ENCODE assay signal across 25 cellular contexts in the genomic region with DNA sequence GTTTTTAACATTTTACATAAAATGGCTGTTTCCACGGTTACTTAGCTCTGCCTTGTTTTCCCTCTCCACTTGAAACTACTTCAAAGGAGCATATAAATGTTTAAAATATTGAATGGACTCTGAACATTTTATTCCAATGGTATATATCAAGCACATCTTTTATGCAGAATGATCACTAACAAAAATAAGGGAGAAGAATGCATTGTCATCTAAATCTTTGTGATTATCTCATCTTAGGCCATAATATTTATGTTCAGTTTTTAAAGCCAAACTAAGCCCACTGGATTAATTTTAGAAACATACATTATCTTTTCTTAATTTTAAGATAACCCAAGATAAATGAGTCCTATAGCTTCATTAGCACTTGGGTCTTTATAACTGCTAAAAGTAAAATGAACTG. TPM values are rescaled to one million over a fixed set of nuclear protein-coding genes. Genes with fewer than 3 reads are reported as not detected.
DNase-seq lines count a peak whose midpoint lies in the region; ATAC-seq, FAIRE-seq and TF ChIP-seq lines count a peak whose summit lies in the region.
"Had no signal": no experiment of that assay in that cellular context is flagged by ENCODE, and none has a peak within 500 bp of the region (broad histone marks: within the 10 kb centered on the region; RNA-seq: fewer than 3 reads in every experiment).

No MANE protein-coding gene starts in this region.

- H3K4me3 Mint-ChIP-seq in activated CD8-positive, alpha-beta memory T cell treated with anti-CD3 and anti-CD28 coated beads, Interleukin-2, amount 10 ng/mL, durations not matched to agents 7 days and 5 days, result peak overlapping the region; percentile 79
- H3K4me3 Mint-ChIP-seq in progenitor cell of endocrine pancreas (ENCODE audit: low read depth) (peak overlapping the region; percentile 78), T-cell (peak overlapping the region in 1 of 3 donors; percentile 82)

- FAIRE-seq in endothelial cell of umbilical vein (lab: Jason Lieb, UNC), result no peak
- FAIRE-seq: GM12878 had no signal

- BruUV-seq in endothelial cell of umbilical vein (replicated peaks; lab: Mats Ljungman, UMichigan), result no TSS peak
- BruUV-seq in A673 (replicated peaks; lab: Mats Ljungman, UMichigan), result no TSS peak

- H3K4me2 ChIP-seq in endothelial cell of umbilical vein (ENCODE audit: insufficient read depth, low read length), result peak overlapping the region; percentile 98

- H3K4me3 ChIP-seq in MG63 (peak overlapping the region; percentile 59), endothelial cell of umbilical vein (replicated peaks in 1 of 3; ENCODE audit: insufficient read depth in 1 of 3, low read depth in 1 of 3, low read length in 3 of 3) (no peak overlapping the region), A673 (ENCODE audit: low read depth, low read length, poor library complexity, severe bottlenecking) (no peak overlapping the region)

- H3K27ac Mint-ChIP-seq in activated CD8-positive, alpha-beta memory T cell treated with anti-CD3 and anti-CD28 coated beads, Interleukin-2, amount 10 ng/mL, durations not matched to agents 7 days and 5 days, result no peak overlapping the region
- H3K27ac Mint-ChIP-seq in progenitor cell of endocrine pancreas (no peak overlapping the region), T-cell (peak overlapping the region in 1 of 2 donors; percentile 96)

- no peaks in the 10 kb centered on the region for H3K79me2 ChIP-seq in endothelial cell of umbilical vein (ENCODE audit: control insufficient read depth, insufficient read depth, low read length)

- no peak for TF ChIP-seq POLR2A in endothelial cell of umbilical vein (IDR thresholded peaks at IDR 0.05; ENCODE audit: low read depth, low read length)

- H3K27ac ChIP-seq in endothelial cell of umbilical vein (ENCODE audit: insufficient read depth, low read depth, low read length), result no peak overlapping the region
- no peak overlapping the region for H3K27ac ChIP-seq in A673 (ENCODE audit: low read depth, low read length, poor library complexity, severe bottlenecking)
- H3K27ac ChIP-seq: foreskin keratinocyte, HL-60 had no signal

- H3K27me3 ChIP-seq in MG63, result peaks cover 2% of the 10 kb centered on the region; the same call in 1 of the 2 replicates
- peaks cover 0 to 2% of the 10 kb centered on the region in 2 experiments for H3K27me3 ChIP-seq in endothelial cell of umbilical vein (ENCODE audit: control insufficient read depth in 2 of 2, insufficient read depth in 2 of 2, low read length in 2 of 2)
- no peaks in the 10 kb centered on the region for H3K27me3 ChIP-seq in A673 (replicated peaks; ENCODE audit: insufficient read depth, low read depth, low read length, poor library complexity)
- H3K27me3 ChIP-seq: foreskin keratinocyte had no signal

- peaks cover 33% of the 10 kb centered on the region for H3K27me3 Mint-ChIP-seq in activated CD8-positive, alpha-beta memory T cell treated with anti-CD3 and anti-CD28 coated beads, Interleukin-2, amount 10 ng/mL, durations not matched to agents 7 days and 5 days
- peaks cover 13% of the 10 kb centered on the region for H3K27me3 Mint-ChIP-seq in progenitor cell of endocrine pancreas
- H3K27me3 Mint-ChIP-seq in T-cell, result peaks cover 0 to 7% of the 10 kb centered on the region in 2 donors

- H3K36me3 ChIP-seq in MG63, result no peaks in the 10 kb centered on the region
- H3K36me3 ChIP-seq in endothelial cell of umbilical vein (ENCODE audit: control insufficient read depth in 2 of 2, extremely low read depth in 1 of 2, insufficient read depth in 2 of 2, low read length in 2 of 2), result no peaks in the 10 kb centered on the region
- no peaks in the 10 kb centered on the region for H3K36me3 ChIP-seq in A673 (ENCODE audit: insufficient read depth, low read length, poor library complexity, severe bottlenecking)

- H3K4me1 ChIP-seq in endothelial cell of umbilical vein (ENCODE audit: control insufficient read depth, extremely low read depth, insufficient read depth, low read length), result peaks cover 9% of the 10 kb centered on the region
- peaks cover 14% of the 10 kb centered on the region for H3K4me1 ChIP-seq in A673 (ENCODE audit: insufficient read depth, low read length, poor library complexity, severe bottlenecking)

- H3K9me1 ChIP-seq in endothelial cell of umbilical vein (replicated peaks; ENCODE audit: control insufficient read depth, extremely low read depth, insufficient read depth, low read length), result no peaks in the 10 kb centered on the region

- no peaks in the 10 kb centered on the region for H3K9me3 Mint-ChIP-seq in activated CD8-positive, alpha-beta memory T cell treated with anti-CD3 and anti-CD28 coated beads, Interleukin-2, amount 10 ng/mL, durations not matched to agents 7 days and 5 days (ENCODE audit: low read depth)
- no peaks in the 10 kb centered on the region for H3K9me3 Mint-ChIP-seq in progenitor cell of endocrine pancreas (ENCODE audit: low read depth)
- H3K9me3 Mint-ChIP-seq in T-cell, result no peaks in the 10 kb centered on the region

- intact Hi-C loops in endothelial cell of umbilical vein (cut with micrococcal nuclease), result loop anchor here (5.0 kb wide), 1 partner anchor 586 kb away; no protein-coding TSS in a partner anchor
- intact Hi-C loops in A673 (cut with micrococcal nuclease; ENCODE audit: unreplicated experiment), result no loop called here

- no peak for DNase-seq in activated CD8-positive, alpha-beta memory T cell treated with anti-CD3 and anti-CD28 coated beads, Interleukin-2, amount 10 ng/mL, durations not matched to agents 7 days and 5 days
- DNase-seq in activated CD8-positive, alpha-beta memory T cell treated with anti-CD3 and anti-CD28 coated beads for 24 hours, result no peak
- DNase-seq in MG63 (no peak), endothelial cell of umbilical vein (ENCODE audit: low read depth, low spot score) (no peak), progenitor cell of endocrine pancreas (ENCODE audit: low spot score, unreplicated experiment) (no peak), T-cell (no peak), A673 (ENCODE audit: low spot score) (no peak), Ammon's horn (ENCODE audit: low spot score) (no peak)
- DNase-seq: activated CD4-positive, alpha-beta T cell treated with anti-CD3 and anti-CD28 coated beads for 1 hour; activated T-cell treated with anti-CD3 and anti-CD28 coated beads for 4 hours; amniotic stem cell; COR-L47; foreskin keratinocyte; NCI-H1436; NCI-H2227 treated with DMSO at 0.1 percent for 48 hours; NK-92 treated with Interleukin-12 subunit alpha and Interleukin-12 subunit beta, amount 100 ng/mL, for 24 hours; stimulated activated CD4-positive, alpha-beta T cell treated with anti-CD3 and anti-CD28 coated beads, Interleukin-12 subunit alpha, Interleukin-12 subunit beta, amount 100 ng/mL, for 4 hours had no signal

- H3K36me3 Mint-ChIP-seq in activated CD8-positive, alpha-beta memory T cell treated with anti-CD3 and anti-CD28 coated beads, Interleukin-2, amount 10 ng/mL, durations not matched to agents 7 days and 5 days, result no peaks in the 10 kb centered on the region
- H3K36me3 Mint-ChIP-seq in progenitor cell of endocrine pancreas (ENCODE audit: insufficient read depth) (peaks cover 3% of the 10 kb centered on the region), T-cell (no peaks in the 10 kb centered on the region)

- POLR2A ChIA-PET in endothelial cell of umbilical vein (lab: Charles Lee), result no interaction called here
- POLR2A ChIA-PET in T-cell (lab: Charles Lee), result interaction anchor here in 1 of 2 donors (0.8 to 3.4 kb wide), 3 partner anchors 23 to 205 kb away, joined by 3 to 14 read pairs (median 4); no protein-coding TSS in a partner anchor
- POLR2A ChIA-PET in A673 (lab: Charles Lee; ENCODE audit: low non-redundant PET), result no interaction called here

- no peak overlapping the region for H2AFZ ChIP-seq in endothelial cell of umbilical vein (ENCODE audit: low read depth, low read length)

- no peak for ATAC-seq in activated CD8-positive, alpha-beta memory T cell treated with anti-CD3 and anti-CD28 coated beads, Interleukin-2, amount 10 ng/mL, durations not matched to agents 7 days and 5 days
- no peak for ATAC-seq in T-cell (replicated peaks in 1 of 4)
- ATAC-seq: left lobe of liver, Right ventricle myocardium inferior had no signal

- dilution Hi-C loops in endothelial cell of umbilical vein (cut with MboI; ENCODE audit: extremely low pct_ligation_motif_present, low sequenced_read_pairs), result no loop called here

- H3K9ac ChIP-seq in endothelial cell of umbilical vein (replicated peaks; ENCODE audit: extremely low read depth, insufficient read depth, low read length), result no peak overlapping the region

- H4K20me1 ChIP-seq in endothelial cell of umbilical vein (replicated peaks; ENCODE audit: control insufficient read depth, extremely low read depth, insufficient read depth, low read length), result no peaks in the 10 kb centered on the region

- CTCF ChIA-PET in activated CD8-positive, alpha-beta memory T cell treated with anti-CD3 and anti-CD28 coated beads, Interleukin-2, amount 10 ng/mL, durations not matched to agents 7 days and 5 days (lab: Charles Lee), result interaction anchor here (0.6 to 2.3 kb wide), 5 partner anchors 9 to 735 kb away, joined by 3 to 10 read pairs (median 4); no protein-coding TSS in a partner anchor
- CTCF ChIA-PET in endothelial cell of umbilical vein (lab: Charles Lee), result interaction anchor here (1.0 to 1.2 kb wide), 3 partner anchors 13 to 228 kb away, joined by 3 to 8 read pairs (median 3); partner anchors contain the start of gene DNAJC1
- CTCF ChIA-PET in T-cell (lab: Charles Lee), result interaction anchor here (0.6 to 2.7 kb wide), 4 partner anchors 14 to 198 kb away, joined by 3 to 7 read pairs (median 4); no protein-coding TSS in a partner anchor
- CTCF ChIA-PET in A673 (lab: Charles Lee), result no interaction called here

- H3K9me3 ChIP-seq in MG63 (no peaks in the 10 kb centered on the region), endothelial cell of umbilical vein (replicated peaks; ENCODE audit: control insufficient read depth, insufficient read depth, low read length) (no peaks in the 10 kb centered on the region), A673 (ENCODE audit: low read depth, low read length, poor library complexity, severe bottlenecking) (no peaks in the 10 kb centered on the region)

- TF ChIP-seq CTCF in endothelial cell of umbilical vein (IDR thresholded peaks at IDR 0.05; ENCODE audit: extremely low read depth in 1 of 2, insufficient read depth in 1 of 2, low read depth in 1 of 2, low read length in 2 of 2) (no peak), progenitor cell of endocrine pancreas (IDR thresholded peaks at IDR 0.05; ENCODE audit: unreplicated experiment) (no peak), A673 (conservative IDR thresholded peaks at IDR 0.05; ENCODE audit: low read depth, low read length) (no peak)

- peaks cover 20% of the 10 kb centered on the region for H3K4me1 Mint-ChIP-seq in activated CD8-positive, alpha-beta memory T cell treated with anti-CD3 and anti-CD28 coated beads, Interleukin-2, amount 10 ng/mL, durations not matched to agents 7 days and 5 days
- H3K4me1 Mint-ChIP-seq in progenitor cell of endocrine pancreas (ENCODE audit: low read depth) (peaks cover 5% of the 10 kb centered on the region), T-cell (peaks cover 18 to 28% (median 26%) of the 10 kb centered on the region in 3 donors)

RNA-seq across cellular contexts. Expression of gene EBLN1, which starts 13.4 kb away (rescaled TPM):
- not detected for total RNA-seq in activated CD8-positive, alpha-beta memory T cell treated with anti-CD3 and anti-CD28 coated beads, Interleukin-2, amount 10 ng/mL, durations not matched to agents 7 days and 5 days
- total RNA-seq in MG63 (2014; rRNA removed; shearing (Covaris generic); ENCODE audit: low replicate concordance), result not detected in 2 replicates
- total RNA-seq in endothelial cell of umbilical vein (not detected in 2 replicates), progenitor cell of endocrine pancreas (not detected in 2 replicates), T-cell (not detected), A673 (2021) (not detected in 2 replicates)
- not detected in 2 replicates for polyA plus RNA-seq in endothelial cell of umbilical vein
- not detected in 2 replicates for polyA plus RNA-seq in endothelial cell of umbilical vein (2011; cell fraction: cytosol; rRNA removed)
- not detected in 2 replicates for polyA plus RNA-seq in endothelial cell of umbilical vein (2011; cell fraction: nucleus; rRNA removed)
- not detected in 2 replicates for polyA plus RNA-seq in endothelial cell of umbilical vein (2012)
- not detected in 2 replicates for polyA minus RNA-seq in endothelial cell of umbilical vein
- not detected for polyA minus RNA-seq in endothelial cell of umbilical vein (2011; cell fraction: cytosol; rRNA and poly(A)+ RNA removed)
- not detected in 2 replicates for polyA minus RNA-seq in endothelial cell of umbilical vein (2011; cell fraction: nucleus; rRNA and poly(A)+ RNA removed)
- total RNA-seq: foreskin keratinocyte; GM12878; left lobe of liver; pulmonary artery endothelial cell; Right ventricle myocardium inferior; T-helper 2 cell treated with Interferon-gamma antibody and Interleukin-4, amounts not matched to agents 100 ng/mL and 5 ng/mL, for 36 hours; ureter had no signal
- polyA plus RNA-seq: AG04450, foreskin keratinocyte, GM12878 had no signal
